9 cellular contexts compared by ENCODE assay signal in the genomic region with DNA sequence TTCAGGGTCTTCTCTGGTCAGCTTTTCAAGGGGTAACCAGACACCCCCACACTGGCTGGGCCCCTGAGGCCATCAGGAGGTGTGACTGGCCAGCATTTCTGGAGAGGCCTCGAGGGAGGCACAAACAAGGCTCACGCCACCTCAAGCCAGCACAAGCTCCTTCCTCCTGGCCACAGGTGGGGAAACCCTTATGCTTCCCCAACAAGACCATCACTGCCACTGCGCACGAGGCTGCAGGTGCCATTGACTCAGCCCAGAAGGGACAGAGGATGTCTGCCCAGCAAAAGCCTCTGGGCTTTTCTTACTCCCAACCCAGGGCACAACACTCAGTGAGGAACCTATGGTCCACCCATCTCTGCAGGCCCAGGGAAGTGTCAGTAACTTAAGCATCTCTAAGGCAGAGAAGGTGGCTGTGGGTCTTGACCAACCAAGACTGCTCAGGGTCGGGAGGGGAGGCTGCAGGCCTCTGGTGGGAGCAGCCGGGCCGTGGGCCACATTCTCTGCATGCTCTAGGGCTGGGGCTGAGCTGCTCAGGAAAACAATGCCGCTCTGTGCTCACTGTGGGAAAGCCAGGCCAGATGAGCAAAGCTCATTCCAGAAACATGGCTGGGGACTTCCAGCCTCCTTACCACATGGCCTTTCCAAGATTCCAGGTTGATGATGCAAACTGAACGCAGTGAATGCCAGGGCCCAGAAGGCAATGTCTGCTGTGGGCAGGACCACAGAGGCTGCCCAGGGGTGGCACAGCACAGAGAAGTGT. TPM values are rescaled to one million over a fixed set of nuclear protein-coding genes. Genes with fewer than 3 reads are reported as not detected.
A peak's percentile ranks its signal among the peaks of the same experiment; 100 is the strongest.
DNase-seq lines count a peak whose midpoint lies in the region; ATAC-seq and TF ChIP-seq lines count a peak whose summit lies in the region.
"Had no signal": no experiment of that assay in that cellular context is flagged by ENCODE, and none has a peak within 500 bp of the region (broad histone marks: within the 10 kb centered on the region; RNA-seq: fewer than 3 reads in every experiment).

No MANE protein-coding gene starts in this region.

- H3K36me3 Mint-ChIP-seq in naive thymus-derived CD4-positive, alpha-beta T cell, result peaks cover 0 to 6% (median 0%) of the 10 kb centered on the region in 5 donors

- H3K4me1 ChIP-seq in left lung, result peaks cover 8 to 74% of the 10 kb centered on the region in 2 donors
- H3K4me1 ChIP-seq in naive thymus-derived CD4-positive, alpha-beta T cell (ENCODE audit: control insufficient read depth in 2 of 2, insufficient read depth in 2 of 2, low read length in 2 of 2), result peaks cover 0 to 4% of the 10 kb centered on the region in 2 donors

- CTCF ChIA-PET in naive thymus-derived CD4-positive, alpha-beta T cell (lab: Charles Lee), result interaction anchor here (1.2 to 3.3 kb wide), 2 partner anchors 10 to 41 kb away, joined by 3 to 24 read pairs; no protein-coding TSS in a partner anchor

- peaks cover 2 to 22% (median 4%) of the 10 kb centered on the region in 5 donors for H3K27me3 Mint-ChIP-seq in naive thymus-derived CD4-positive, alpha-beta T cell

- H3K9me3 Mint-ChIP-seq in naive thymus-derived CD4-positive, alpha-beta T cell, result peaks cover 0 to 13% (median 0%) of the 10 kb centered on the region in 11 donors

- H3K4me1 Mint-ChIP-seq in naive thymus-derived CD4-positive, alpha-beta T cell, result peaks cover 7 to 16% (median 11%) of the 10 kb centered on the region in 7 donors

- ATAC-seq in left lung (peak; percentile 11), HG03469 (IDR thresholded peaks at IDR 0.05; ENCODE audit: unreplicated experiment) (no peak)
- no peak for ATAC-seq in naive thymus-derived CD4-positive, alpha-beta T cell

- DNase-seq in left lung, result peak in 1 of 2 donors; percentile 34
- peak in 47 of 49 donors; percentile 11 to 92 (median 68) for DNase-seq in substantia nigra (lab: John Stamatoyannopoulos, UW)
- no peak for DNase-seq in stimulated activated CD4-positive, alpha-beta T cell treated with anti-CD3 and anti-CD28 coated beads, Interleukin-15, amount 100 ng/mL, for 24 hours
- no peak for DNase-seq in naive thymus-derived CD4-positive, alpha-beta T cell
- no peak for DNase-seq in activated CD4-positive, alpha-beta T cell treated with anti-CD3 and anti-CD28 coated beads for 1 hour

- peak overlapping the region in 3 of 10 donors; percentile 15 to 59 (median 42) for H3K4me3 Mint-ChIP-seq in naive thymus-derived CD4-positive, alpha-beta T cell

- no peaks in the 10 kb centered on the region for H3K9me3 ChIP-seq in KOPT-K1 (ENCODE audit: insufficient read depth, low read length, poor library complexity, severe bottlenecking)
- no peaks in the 10 kb centered on the region for H3K9me3 ChIP-seq in left lung
- no peaks in the 10 kb centered on the region for H3K9me3 ChIP-seq in naive thymus-derived CD4-positive, alpha-beta T cell (ENCODE audit: control insufficient read depth in 2 of 3, low read length in 3 of 3)

- POLR2A ChIA-PET in naive thymus-derived CD4-positive, alpha-beta T cell (lab: Charles Lee), result no interaction called here

- intact Hi-C loops in left lung (cut with DNase I), result no loop called here
- intact Hi-C loops in naive thymus-derived CD4-positive, alpha-beta T cell (cut with micrococcal nuclease), result no loop called here

- peak overlapping the region; percentile 64 for H3K27ac ChIP-seq in KOPT-K1 (ENCODE audit: low read depth, low read length, poor library complexity, severe bottlenecking)
- peak overlapping the region; percentile 92 for H3K27ac ChIP-seq in cingulate gyrus (ENCODE audit: low read depth, low read length)
- H3K27ac ChIP-seq in left lung, result peak overlapping the region in 1 of 2 donors; percentile 45
- H3K27ac ChIP-seq in substantia nigra (ENCODE audit: low read depth, low read length, poor library complexity, severe bottlenecking), result peak overlapping the region; percentile 87
- H3K27ac ChIP-seq in naive thymus-derived CD4-positive, alpha-beta T cell (ENCODE audit: low read depth, low read length), result no peak overlapping the region

- H3K27me3 ChIP-seq in left lung, result no peaks in the 10 kb centered on the region
- H3K27me3 ChIP-seq in naive thymus-derived CD4-positive, alpha-beta T cell (ENCODE audit: control insufficient read depth in 2 of 2, insufficient read depth in 2 of 2, low read length in 2 of 2), result no peaks in the 10 kb centered on the region

- H3K36me3 ChIP-seq in KOPT-K1 (ENCODE audit: insufficient read depth, low read length), result no peaks in the 10 kb centered on the region
- H3K36me3 ChIP-seq in left lung, result no peaks in the 10 kb centered on the region
- no peaks in the 10 kb centered on the region for H3K36me3 ChIP-seq in naive thymus-derived CD4-positive, alpha-beta T cell (ENCODE audit: control insufficient read depth in 2 of 3, insufficient read depth in 3 of 3, low read length in 3 of 3)

- no peak overlapping the region for H3K4me3 ChIP-seq in left lung
- H3K4me3 ChIP-seq in naive thymus-derived CD4-positive, alpha-beta T cell (ENCODE audit: low read length), result no peak overlapping the region

- no peak for TF ChIP-seq CTCF in left lung (IDR thresholded peaks at IDR 0.05)

- no peak overlapping the region for H3K27ac Mint-ChIP-seq in naive thymus-derived CD4-positive, alpha-beta T cell

RNA-seq across cellular contexts. Expression of a gene that starts 24.2 kb away (rescaled TPM):
- 10 to 100 TPM; 52.2 to 54.7 TPM for total RNA-seq in left lung
- 10 to 100 TPM in 1 of 5 experiments, 1 to 10 TPM in 4; 1.9 to 53.4 (median 3.0) TPM for total RNA-seq in naive thymus-derived CD4-positive, alpha-beta T cell
- 1 to 10 TPM in 1 of 2 donors, under 1 TPM in 1; 0.84 to 1.3 TPM for polyA plus RNA-seq in naive thymus-derived CD4-positive, alpha-beta T cell

RNA-seq across cellular contexts. Expression of a gene that starts 24.2 kb away (rescaled TPM):
- total RNA-seq in left lung, result under 1 TPM in 1 of 2 donors, not detected in 1; 0.23 TPM
- not detected for total RNA-seq in naive thymus-derived CD4-positive, alpha-beta T cell
- not detected for polyA plus RNA-seq in naive thymus-derived CD4-positive, alpha-beta T cell
- polyA plus RNA-seq: esophagus had no signal

RNA-seq across cellular contexts. Expression of a gene that starts 43.2 kb away (rescaled TPM):
- total RNA-seq in left lung, result 10 to 100 TPM; 25.4 to 33.9 TPM
- 1 to 10 TPM in 1 of 5 experiments, under 1 TPM in 3, not detected in 1; 0.24 to 4.0 (median 0.61) TPM for total RNA-seq in naive thymus-derived CD4-positive, alpha-beta T cell
- under 1 TPM; 0.41 to 0.67 TPM for polyA plus RNA-seq in naive thymus-derived CD4-positive, alpha-beta T cell

Comparison
In these comparisons a context has a peak if more than half of its experiments do, and no peak if none do; other contexts are left out.
1. DNase-seq: peak in substantia nigra (47 of 49); none in stimulated activated CD4-positive, alpha-beta T cell treated with anti-CD3 and anti-CD28 coated beads, Interleukin-15, amount 100 ng/mL, for 24 hours (single experiment), naive thymus-derived CD4-positive, alpha-beta T cell (0 of 9) and activated CD4-positive, alpha-beta T cell treated with anti-CD3 and anti-CD28 coated beads for 1 hour (single experiment).
2. RNA of a gene that starts 43.2 kb away (total RNA-seq): 25.4 to 33.9 TPM in left lung; 0.24 to 4.0 TPM in naive thymus-derived CD4-positive, alpha-beta T cell; every median in the first group is over 4 times any median in the second.